ENCODE assay signal across 7 cellular contexts in genomic region chr12:30090258-30090657, GRCh38.
"Had no signal": no experiment of that assay in that cellular context is flagged by ENCODE, and none has a peak within 500 bp of the region (broad histone marks: within the 10 kb centered on the region; RNA-seq: fewer than 3 reads in every experiment).

No MANE protein-coding gene starts in this region.

- H3K36me3 ChIP-seq: HAP-1 had no signal

- H3K9ac ChIP-seq: GM23248 had no signal

- H3K4me3 ChIP-seq: GM23248, HAP-1 had no signal

- H2AFZ ChIP-seq: GM23248 had no signal

- H3K27ac ChIP-seq: GM23248 had no signal

- ATAC-seq: HCT116 had no signal

- DNase-seq: GM23248, GOT3, H7, HFFc6, IMR-90 had no signal

- H3K9me3 ChIP-seq: HAP-1 had no signal
